11 cellular contexts compared by ENCODE assay signal in the genomic region with DNA sequence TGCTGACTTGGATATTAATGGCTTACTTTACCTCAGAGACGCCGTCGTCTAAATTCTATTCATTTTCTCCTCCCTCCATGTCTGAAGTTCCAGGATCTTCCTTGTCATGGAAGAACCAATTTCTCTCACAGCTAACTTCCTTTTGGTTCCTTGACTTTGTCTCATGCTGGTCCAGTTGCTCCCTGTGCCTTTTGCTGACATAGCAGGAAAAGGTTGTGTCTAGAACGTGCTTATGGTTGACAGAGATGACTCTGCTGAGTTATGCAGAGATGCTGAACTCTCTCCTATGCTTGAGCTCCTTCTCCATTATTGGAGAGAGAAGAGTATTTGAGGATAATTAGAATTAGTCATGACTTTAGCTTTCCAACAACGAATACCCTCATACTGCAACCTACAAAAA.
"Had no signal": no experiment of that assay in that cellular context is flagged by ENCODE, and none has a peak within 500 bp of the region (broad histone marks: within the 10 kb centered on the region; RNA-seq: fewer than 3 reads in every experiment).

No MANE protein-coding gene starts in this region.

- H3K9me3 ChIP-seq: HAP-1 had no signal

- DNase-seq: GM23248, GOT3, H7, H9, HCEC 1CT, HFFc6 had no signal

- ATAC-seq: GM23338, HCT116 had no signal

- H3K27ac Mint-ChIP-seq: GM23338, H9, HFFc6 had no signal

- H3K4me3 ChIP-seq: GM23248, GM23338, HAP-1 had no signal

- H2AFZ ChIP-seq: GM23248, GM23338 had no signal

- FAIRE-seq: H1, H54 had no signal

- H3K9ac ChIP-seq: GM23248 had no signal

- H3K4me1 ChIP-seq: HAP-1 had no signal

- H3K4me2 ChIP-seq: GM23338 had no signal

- H3K9me3 Mint-ChIP-seq: GM23338 had no signal

- H3K4me3 Mint-ChIP-seq: GM23338, H9, HFFc6 had no signal

- H3K4me1 Mint-ChIP-seq: GM23338, H9 had no signal

- H3K27ac ChIP-seq: GM23248 had no signal

- H3K36me3 ChIP-seq: HAP-1 had no signal
